Comparison of ENCODE assay signal across 1 cellular context in the genomic region with DNA sequence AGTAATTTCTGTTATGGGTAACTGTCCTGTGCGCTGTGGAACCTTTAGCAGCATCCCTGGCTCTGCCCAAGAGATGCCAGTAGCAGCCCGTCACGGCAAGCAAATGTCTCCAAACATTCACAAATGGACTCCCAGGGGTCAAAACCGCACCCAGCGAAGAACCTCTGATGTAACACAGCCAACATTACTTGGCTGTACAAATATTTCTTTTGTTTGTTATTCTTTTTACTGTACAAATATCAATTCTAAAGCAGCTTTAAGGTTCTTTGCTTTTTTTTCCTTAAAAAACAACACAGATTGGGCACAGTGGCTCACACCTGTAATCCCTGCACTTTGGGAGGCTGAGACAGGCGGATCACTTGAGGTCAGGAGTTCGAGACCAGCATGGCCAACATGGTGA.
A peak's percentile ranks its signal among the peaks of the same experiment; 100 is the strongest.
TF ChIP-seq lines count a peak whose summit lies in the region.

No MANE protein-coding gene starts in this region.

TF ChIP-seq in HepG2, 621 proteins besides CTCF, POLR2A, EP300 and RAD21 (continued from another document and continues in another):
- TF ChIP-seq, protein P1, sequence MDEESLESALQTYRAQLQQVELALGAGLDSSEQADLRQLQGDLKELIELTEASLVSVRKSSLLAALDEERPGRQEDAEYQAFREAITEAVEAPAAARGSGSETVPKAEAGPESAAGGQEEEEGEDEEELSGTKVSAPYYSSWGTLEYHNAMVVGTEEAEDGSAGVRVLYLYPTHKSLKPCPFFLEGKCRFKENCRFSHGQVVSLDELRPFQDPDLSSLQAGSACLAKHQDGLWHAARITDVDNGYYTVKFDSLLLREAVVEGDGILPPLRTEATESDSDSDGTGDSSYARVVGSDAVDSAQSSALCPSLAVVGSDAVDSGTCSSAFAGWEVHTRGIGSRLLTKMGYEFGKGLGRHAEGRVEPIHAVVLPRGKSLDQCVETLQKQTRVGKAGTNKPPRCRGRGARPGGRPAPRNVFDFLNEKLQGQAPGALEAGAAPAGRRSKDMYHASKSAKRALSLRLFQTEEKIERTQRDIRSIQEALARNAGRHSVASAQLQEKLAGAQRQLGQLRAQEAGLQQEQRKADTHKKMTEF (CRISPR knock-in tag; IDR thresholded peaks at IDR 0.05), result 0 out of 2 replicates have a peak, but pooled peaks have one; percentile 14
- no peak for TF ChIP-seq TMF1 (CRISPR knock-in tag; IDR thresholded peaks at IDR 0.05; ENCODE audit: low read depth)
- TF ChIP-seq, protein P2, sequence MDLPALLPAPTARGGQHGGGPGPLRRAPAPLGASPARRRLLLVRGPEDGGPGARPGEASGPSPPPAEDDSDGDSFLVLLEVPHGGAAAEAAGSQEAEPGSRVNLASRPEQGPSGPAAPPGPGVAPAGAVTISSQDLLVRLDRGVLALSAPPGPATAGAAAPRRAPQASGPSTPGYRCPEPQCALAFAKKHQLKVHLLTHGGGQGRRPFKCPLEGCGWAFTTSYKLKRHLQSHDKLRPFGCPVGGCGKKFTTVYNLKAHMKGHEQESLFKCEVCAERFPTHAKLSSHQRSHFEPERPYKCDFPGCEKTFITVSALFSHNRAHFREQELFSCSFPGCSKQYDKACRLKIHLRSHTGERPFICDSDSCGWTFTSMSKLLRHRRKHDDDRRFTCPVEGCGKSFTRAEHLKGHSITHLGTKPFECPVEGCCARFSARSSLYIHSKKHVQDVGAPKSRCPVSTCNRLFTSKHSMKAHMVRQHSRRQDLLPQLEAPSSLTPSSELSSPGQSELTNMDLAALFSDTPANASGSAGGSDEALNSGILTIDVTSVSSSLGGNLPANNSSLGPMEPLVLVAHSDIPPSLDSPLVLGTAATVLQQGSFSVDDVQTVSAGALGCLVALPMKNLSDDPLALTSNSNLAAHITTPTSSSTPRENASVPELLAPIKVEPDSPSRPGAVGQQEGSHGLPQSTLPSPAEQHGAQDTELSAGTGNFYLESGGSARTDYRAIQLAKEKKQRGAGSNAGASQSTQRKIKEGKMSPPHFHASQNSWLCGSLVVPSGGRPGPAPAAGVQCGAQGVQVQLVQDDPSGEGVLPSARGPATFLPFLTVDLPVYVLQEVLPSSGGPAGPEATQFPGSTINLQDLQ (CRISPR knock-in tag; IDR thresholded peaks at IDR 0.05), result no peak
- TF ChIP-seq, protein P3, sequence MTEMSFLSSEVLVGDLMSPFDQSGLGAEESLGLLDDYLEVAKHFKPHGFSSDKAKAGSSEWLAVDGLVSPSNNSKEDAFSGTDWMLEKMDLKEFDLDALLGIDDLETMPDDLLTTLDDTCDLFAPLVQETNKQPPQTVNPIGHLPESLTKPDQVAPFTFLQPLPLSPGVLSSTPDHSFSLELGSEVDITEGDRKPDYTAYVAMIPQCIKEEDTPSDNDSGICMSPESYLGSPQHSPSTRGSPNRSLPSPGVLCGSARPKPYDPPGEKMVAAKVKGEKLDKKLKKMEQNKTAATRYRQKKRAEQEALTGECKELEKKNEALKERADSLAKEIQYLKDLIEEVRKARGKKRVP (CRISPR knock-in tag; IDR thresholded peaks at IDR 0.05), result 0 out of 4 replicates have a peak, but pooled peaks of 1 of the 2 experiments have one; percentile 24
- no peak for TF ChIP-seq ZNF792 (CRISPR knock-in tag; IDR thresholded peaks at IDR 0.05)
- no peak for TF ChIP-seq MBD4 (IDR thresholded peaks at IDR 0.05; ENCODE audit: borderline replicate concordance, low read length)
- TF ChIP-seq ZMYM2 (CRISPR knock-in tag; IDR thresholded peaks at IDR 0.05), result peak; percentile 80
- no peak for TF ChIP-seq ZNF263 (CRISPR knock-in tag; IDR thresholded peaks at IDR 0.05)
- no peak for TF ChIP-seq MAFG (CRISPR knock-in tag; IDR thresholded peaks at IDR 0.05)
- TF ChIP-seq, protein P4, sequence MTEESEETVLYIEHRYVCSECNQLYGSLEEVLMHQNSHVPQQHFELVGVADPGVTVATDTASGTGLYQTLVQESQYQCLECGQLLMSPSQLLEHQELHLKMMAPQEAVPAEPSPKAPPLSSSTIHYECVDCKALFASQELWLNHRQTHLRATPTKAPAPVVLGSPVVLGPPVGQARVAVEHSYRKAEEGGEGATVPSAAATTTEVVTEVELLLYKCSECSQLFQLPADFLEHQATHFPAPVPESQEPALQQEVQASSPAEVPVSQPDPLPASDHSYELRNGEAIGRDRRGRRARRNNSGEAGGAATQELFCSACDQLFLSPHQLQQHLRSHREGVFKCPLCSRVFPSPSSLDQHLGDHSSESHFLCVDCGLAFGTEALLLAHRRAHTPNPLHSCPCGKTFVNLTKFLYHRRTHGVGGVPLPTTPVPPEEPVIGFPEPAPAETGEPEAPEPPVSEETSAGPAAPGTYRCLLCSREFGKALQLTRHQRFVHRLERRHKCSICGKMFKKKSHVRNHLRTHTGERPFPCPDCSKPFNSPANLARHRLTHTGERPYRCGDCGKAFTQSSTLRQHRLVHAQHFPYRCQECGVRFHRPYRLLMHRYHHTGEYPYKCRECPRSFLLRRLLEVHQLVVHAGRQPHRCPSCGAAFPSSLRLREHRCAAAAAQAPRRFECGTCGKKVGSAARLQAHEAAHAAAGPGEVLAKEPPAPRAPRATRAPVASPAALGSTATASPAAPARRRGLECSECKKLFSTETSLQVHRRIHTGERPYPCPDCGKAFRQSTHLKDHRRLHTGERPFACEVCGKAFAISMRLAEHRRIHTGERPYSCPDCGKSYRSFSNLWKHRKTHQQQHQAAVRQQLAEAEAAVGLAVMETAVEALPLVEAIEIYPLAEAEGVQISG (CRISPR knock-in tag; IDR thresholded peaks at IDR 0.05), result no peak
- TF ChIP-seq, protein P5, sequence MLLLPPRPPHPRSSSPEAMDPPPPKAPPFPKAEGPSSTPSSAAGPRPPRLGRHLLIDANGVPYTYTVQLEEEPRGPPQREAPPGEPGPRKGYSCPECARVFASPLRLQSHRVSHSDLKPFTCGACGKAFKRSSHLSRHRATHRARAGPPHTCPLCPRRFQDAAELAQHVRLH (CRISPR knock-in tag; IDR thresholded peaks at IDR 0.05; ENCODE audit: borderline replicate concordance, low read depth), result no peak
- TF ChIP-seq, protein P6, sequence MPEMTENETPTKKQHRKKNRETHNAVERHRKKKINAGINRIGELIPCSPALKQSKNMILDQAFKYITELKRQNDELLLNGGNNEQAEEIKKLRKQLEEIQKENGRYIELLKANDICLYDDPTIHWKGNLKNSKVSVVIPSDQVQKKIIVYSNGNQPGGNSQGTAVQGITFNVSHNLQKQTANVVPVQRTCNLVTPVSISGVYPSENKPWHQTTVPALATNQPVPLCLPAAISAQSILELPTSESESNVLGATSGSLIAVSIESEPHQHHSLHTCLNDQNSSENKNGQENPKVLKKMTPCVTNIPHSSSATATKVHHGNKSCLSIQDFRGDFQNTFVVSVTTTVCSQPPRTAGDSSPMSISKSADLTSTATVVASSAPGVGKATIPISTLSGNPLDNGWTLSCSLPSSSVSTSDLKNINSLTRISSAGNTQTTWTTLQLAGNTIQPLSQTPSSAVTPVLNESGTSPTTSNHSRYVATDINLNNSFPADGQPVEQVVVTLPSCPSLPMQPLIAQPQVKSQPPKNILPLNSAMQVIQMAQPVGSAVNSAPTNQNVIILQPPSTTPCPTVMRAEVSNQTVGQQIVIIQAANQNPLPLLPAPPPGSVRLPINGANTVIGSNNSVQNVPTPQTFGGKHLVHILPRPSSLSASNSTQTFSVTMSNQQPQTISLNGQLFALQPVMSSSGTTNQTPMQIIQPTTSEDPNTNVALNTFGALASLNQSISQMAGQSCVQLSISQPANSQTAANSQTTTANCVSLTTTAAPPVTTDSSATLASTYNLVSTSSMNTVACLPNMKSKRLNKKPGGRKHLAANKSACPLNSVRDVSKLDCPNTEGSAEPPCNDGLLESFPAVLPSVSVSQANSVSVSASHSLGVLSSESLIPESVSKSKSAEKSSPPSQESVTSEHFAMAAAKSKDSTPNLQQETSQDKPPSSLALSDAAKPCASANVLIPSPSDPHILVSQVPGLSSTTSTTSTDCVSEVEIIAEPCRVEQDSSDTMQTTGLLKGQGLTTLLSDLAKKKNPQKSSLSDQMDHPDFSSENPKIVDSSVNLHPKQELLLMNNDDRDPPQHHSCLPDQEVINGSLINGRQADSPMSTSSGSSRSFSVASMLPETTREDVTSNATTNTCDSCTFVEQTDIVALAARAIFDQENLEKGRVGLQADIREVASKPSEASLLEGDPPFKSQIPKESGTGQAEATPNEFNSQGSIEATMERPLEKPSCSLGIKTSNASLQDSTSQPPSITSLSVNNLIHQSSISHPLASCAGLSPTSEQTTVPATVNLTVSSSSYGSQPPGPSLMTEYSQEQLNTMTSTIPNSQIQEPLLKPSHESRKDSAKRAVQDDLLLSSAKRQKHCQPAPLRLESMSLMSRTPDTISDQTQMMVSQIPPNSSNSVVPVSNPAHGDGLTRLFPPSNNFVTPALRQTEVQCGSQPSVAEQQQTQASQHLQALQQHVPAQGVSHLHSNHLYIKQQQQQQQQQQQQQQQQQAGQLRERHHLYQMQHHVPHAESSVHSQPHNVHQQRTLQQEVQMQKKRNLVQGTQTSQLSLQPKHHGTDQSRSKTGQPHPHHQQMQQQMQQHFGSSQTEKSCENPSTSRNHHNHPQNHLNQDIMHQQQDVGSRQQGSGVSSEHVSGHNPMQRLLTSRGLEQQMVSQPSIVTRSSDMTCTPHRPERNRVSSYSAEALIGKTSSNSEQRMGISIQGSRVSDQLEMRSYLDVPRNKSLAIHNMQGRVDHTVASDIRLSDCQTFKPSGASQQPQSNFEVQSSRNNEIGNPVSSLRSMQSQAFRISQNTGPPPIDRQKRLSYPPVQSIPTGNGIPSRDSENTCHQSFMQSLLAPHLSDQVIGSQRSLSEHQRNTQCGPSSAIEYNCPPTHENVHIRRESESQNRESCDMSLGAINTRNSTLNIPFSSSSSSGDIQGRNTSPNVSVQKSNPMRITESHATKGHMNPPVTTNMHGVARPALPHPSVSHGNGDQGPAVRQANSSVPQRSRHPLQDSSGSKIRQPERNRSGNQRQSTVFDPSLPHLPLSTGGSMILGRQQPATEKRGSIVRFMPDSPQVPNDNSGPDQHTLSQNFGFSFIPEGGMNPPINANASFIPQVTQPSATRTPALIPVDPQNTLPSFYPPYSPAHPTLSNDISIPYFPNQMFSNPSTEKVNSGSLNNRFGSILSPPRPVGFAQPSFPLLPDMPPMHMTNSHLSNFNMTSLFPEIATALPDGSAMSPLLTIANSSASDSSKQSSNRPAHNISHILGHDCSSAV (CRISPR knock-in tag; IDR thresholded peaks at IDR 0.05; ENCODE audit: borderline replicate concordance), result no peak
- no peak for TF ChIP-seq ZNF776 (CRISPR knock-in tag; IDR thresholded peaks at IDR 0.05)
- no peak for TF ChIP-seq ZNF790 (CRISPR knock-in tag; IDR thresholded peaks at IDR 0.05; ENCODE audit: borderline replicate concordance)
- TF ChIP-seq, protein P7, sequence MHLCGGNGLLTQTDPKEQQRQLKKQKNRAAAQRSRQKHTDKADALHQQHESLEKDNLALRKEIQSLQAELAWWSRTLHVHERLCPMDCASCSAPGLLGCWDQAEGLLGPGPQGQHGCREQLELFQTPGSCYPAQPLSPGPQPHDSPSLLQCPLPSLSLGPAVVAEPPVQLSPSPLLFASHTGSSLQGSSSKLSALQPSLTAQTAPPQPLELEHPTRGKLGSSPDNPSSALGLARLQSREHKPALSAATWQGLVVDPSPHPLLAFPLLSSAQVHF (CRISPR knock-in tag; IDR thresholded peaks at IDR 0.05), result no peak
- TF ChIP-seq POGZ (CRISPR knock-in tag; IDR thresholded peaks at IDR 0.05), result 0 out of 2 replicates have a peak, but pooled peaks have one; percentile 33
- no peak for TF ChIP-seq SIN3A (IDR thresholded peaks at IDR 0.05; ENCODE audit: borderline replicate concordance, low read depth, low read length)
- TF ChIP-seq ZFP82 (CRISPR knock-in tag; IDR thresholded peaks at IDR 0.05; ENCODE audit: borderline replicate concordance), result no peak
- TF ChIP-seq, protein P8, sequence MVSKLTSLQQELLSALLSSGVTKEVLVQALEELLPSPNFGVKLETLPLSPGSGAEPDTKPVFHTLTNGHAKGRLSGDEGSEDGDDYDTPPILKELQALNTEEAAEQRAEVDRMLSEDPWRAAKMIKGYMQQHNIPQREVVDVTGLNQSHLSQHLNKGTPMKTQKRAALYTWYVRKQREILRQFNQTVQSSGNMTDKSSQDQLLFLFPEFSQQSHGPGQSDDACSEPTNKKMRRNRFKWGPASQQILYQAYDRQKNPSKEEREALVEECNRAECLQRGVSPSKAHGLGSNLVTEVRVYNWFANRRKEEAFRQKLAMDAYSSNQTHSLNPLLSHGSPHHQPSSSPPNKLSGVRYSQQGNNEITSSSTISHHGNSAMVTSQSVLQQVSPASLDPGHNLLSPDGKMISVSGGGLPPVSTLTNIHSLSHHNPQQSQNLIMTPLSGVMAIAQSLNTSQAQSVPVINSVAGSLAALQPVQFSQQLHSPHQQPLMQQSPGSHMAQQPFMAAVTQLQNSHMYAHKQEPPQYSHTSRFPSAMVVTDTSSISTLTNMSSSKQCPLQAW (CRISPR knock-in tag; IDR thresholded peaks at IDR 0.05), result no peak
- TF ChIP-seq ATF7 (IDR thresholded peaks at IDR 0.05), result no peak
- no peak for TF ChIP-seq ATF7 (CRISPR knock-in tag; IDR thresholded peaks at IDR 0.05)
- no peak for TF ChIP-seq ZFYVE20 (CRISPR knock-in tag; IDR thresholded peaks at IDR 0.05; ENCODE audit: borderline replicate concordance, low read depth)
- no peak for TF ChIP-seq FOXJ3 (CRISPR knock-in tag; IDR thresholded peaks at IDR 0.05; ENCODE audit: borderline replicate concordance)
- TF ChIP-seq, protein P9, sequence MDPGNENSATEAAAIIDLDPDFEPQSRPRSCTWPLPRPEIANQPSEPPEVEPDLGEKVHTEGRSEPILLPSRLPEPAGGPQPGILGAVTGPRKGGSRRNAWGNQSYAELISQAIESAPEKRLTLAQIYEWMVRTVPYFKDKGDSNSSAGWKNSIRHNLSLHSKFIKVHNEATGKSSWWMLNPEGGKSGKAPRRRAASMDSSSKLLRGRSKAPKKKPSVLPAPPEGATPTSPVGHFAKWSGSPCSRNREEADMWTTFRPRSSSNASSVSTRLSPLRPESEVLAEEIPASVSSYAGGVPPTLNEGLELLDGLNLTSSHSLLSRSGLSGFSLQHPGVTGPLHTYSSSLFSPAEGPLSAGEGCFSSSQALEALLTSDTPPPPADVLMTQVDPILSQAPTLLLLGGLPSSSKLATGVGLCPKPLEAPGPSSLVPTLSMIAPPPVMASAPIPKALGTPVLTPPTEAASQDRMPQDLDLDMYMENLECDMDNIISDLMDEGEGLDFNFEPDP (CRISPR knock-in tag; conservative IDR thresholded peaks at IDR 0.05), result no peak
- peak; percentile 48; the same call in 1 of the 2 replicates for TF ChIP-seq ZMYM3 (CRISPR knock-in tag; IDR thresholded peaks at IDR 0.05)
- no peak for TF ChIP-seq RORA (CRISPR knock-in tag; IDR thresholded peaks at IDR 0.05)
- TF ChIP-seq NFYC (CRISPR knock-in tag; IDR thresholded peaks at IDR 0.05), result no peak
- TF ChIP-seq GATAD2A (CRISPR knock-in tag; IDR thresholded peaks at IDR 0.05), result peak; percentile 44; the same call in 1 of the 2 replicates
- TF ChIP-seq, protein P10, sequence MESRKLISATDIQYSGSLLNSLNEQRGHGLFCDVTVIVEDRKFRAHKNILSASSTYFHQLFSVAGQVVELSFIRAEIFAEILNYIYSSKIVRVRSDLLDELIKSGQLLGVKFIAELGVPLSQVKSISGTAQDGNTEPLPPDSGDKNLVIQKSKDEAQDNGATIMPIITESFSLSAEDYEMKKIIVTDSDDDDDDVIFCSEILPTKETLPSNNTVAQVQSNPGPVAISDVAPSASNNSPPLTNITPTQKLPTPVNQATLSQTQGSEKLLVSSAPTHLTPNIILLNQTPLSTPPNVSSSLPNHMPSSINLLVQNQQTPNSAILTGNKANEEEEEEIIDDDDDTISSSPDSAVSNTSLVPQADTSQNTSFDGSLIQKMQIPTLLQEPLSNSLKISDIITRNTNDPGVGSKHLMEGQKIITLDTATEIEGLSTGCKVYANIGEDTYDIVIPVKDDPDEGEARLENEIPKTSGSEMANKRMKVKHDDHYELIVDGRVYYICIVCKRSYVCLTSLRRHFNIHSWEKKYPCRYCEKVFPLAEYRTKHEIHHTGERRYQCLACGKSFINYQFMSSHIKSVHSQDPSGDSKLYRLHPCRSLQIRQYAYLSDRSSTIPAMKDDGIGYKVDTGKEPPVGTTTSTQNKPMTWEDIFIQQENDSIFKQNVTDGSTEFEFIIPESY (CRISPR knock-in tag; IDR thresholded peaks at IDR 0.05), result peak; percentile 26; the same call in 1 of the 2 replicates
- TF ChIP-seq BHLHE40 (IDR thresholded peaks at IDR 0.05; ENCODE audit: low read length), result no peak
